Comparison of ENCODE assay signal across 17 cellular contexts in the genomic region with DNA sequence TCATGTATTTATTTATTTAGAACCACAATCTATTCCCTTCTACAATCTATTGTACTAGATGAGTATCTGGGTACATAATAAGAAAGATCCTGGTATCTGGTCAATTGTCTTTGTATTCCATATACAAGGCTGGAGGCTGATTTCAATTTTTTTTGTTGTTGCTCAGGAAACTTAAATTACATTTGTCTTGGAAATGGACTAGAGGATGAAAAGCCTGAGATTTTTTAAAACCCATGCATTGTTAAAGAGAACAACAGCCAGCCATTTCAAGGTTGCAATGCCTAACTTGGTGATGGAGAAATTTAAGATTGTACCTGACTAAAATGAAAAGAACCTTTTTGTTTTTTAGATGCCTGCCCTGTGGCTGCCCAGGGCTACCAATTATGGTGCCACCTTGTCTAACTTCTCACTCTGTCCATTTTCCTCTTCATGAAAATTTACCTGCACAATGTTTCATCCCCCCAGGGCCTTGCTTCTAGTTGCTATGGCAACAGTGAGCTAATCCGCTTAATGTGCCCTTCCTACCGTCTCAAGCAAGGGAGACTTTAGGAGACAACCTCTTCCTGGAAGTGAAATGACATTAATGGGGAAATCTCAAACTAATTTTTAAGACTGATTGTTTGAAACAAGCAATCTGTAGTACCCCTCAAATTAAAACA.
DNase-seq lines count a peak whose midpoint lies in the region; TF ChIP-seq lines count a peak whose summit lies in the region.
"Had no signal": no experiment of that assay in that cellular context is flagged by ENCODE, and none has a peak within 500 bp of the region (broad histone marks: within the 10 kb centered on the region; RNA-seq: fewer than 3 reads in every experiment).

No MANE protein-coding gene starts in this region.

- peaks cover 0 to 6% (median 0%) of the 10 kb centered on the region in 5 donors for H3K9me3 Mint-ChIP-seq in CD8-positive, alpha-beta memory T cell
- H3K9me3 Mint-ChIP-seq in glutamatergic neuron (ENCODE audit: unreplicated experiment): no peaks in the 10 kb centered on the region

- H3K14ac ChIP-seq in trophoblast cell (ENCODE audit: low read length): no peak overlapping the region

- peaks cover 4 to 6% of the 10 kb centered on the region in 2 donors for H3K27me3 Mint-ChIP-seq in CD8-positive, alpha-beta memory T cell
- peaks cover 2% of the 10 kb centered on the region for H3K27me3 Mint-ChIP-seq in glutamatergic neuron (ENCODE audit: unreplicated experiment)

- CTCF ChIA-PET in CD8-positive, alpha-beta memory T cell (lab: Charles Lee): no interaction called here

- no peak overlapping the region for H2AK5ac ChIP-seq in trophoblast cell (ENCODE audit: low read length)

- H2BK5ac ChIP-seq in trophoblast cell (ENCODE audit: low read depth, low read length, poor library complexity): no peak overlapping the region

- H3K36me3 ChIP-seq in BE2C: no peaks in the 10 kb centered on the region
- H3K36me3 ChIP-seq in CD8-positive, alpha-beta memory T cell (ENCODE audit: insufficient read depth, low read length): no peaks in the 10 kb centered on the region
- H3K36me3 ChIP-seq in trophoblast cell (ENCODE audit: control insufficient read depth in 1 of 2, insufficient read depth in 2 of 2, low read length in 2 of 2): no peaks in the 10 kb centered on the region
- H3K36me3 ChIP-seq: BLaER1 had no signal

- WGBS in trophoblast cell (ENCODE audit: extremely low coverage, insufficient coverage, insufficient read length): no CpG with 5 or more reads among the region's 2 CpGs

- POLR2A ChIA-PET in CD8-positive, alpha-beta memory T cell (lab: Charles Lee): no interaction called here

- H3K27ac ChIP-seq in dorsolateral prefrontal cortex (peak overlapping the region in 47 of 59 donors; percentile 10 to 99 (median 93)), trophoblast cell (ENCODE audit: low read depth, low read length) (no peak overlapping the region)
- no peak overlapping the region for H3K27ac ChIP-seq in CD8-positive, alpha-beta memory T cell (ENCODE audit: low read depth, low read length)
- H3K27ac ChIP-seq: BLaER1, HL-60 had no signal

- no peak overlapping the region for H2AFZ ChIP-seq in trophoblast cell (ENCODE audit: insufficient read depth, low read length, poor library complexity)

- no peaks in the 10 kb centered on the region for H3K79me2 ChIP-seq in trophoblast cell (ENCODE audit: control insufficient read depth, insufficient read depth, low read length, poor library complexity)

- DNase-seq in BE2C (peak; percentile 50), D341Med (ENCODE audit: low spot score) (peak; percentile 70), NCI-H748 (lab: John Stamatoyannopoulos, UW; ENCODE audit: unreplicated experiment) (peak; percentile 71), dorsolateral prefrontal cortex (no peak), T-helper 2 cell (no peak), glutamatergic neuron (no peak), trophoblast cell (no peak)
- DNase-seq in CD8-positive, alpha-beta memory T cell: no peak
- DNase-seq: DMS153, EL, KG1, NCI-H1694, NCI-H2171 treated with DMSO at 0.1 percent for 48 hours, NCI-H526 treated with DMSO at 0.1 percent for 48 hours, T-helper 17 cell had no signal

- H3K4me1 Mint-ChIP-seq in CD8-positive, alpha-beta memory T cell: no peaks in the 10 kb centered on the region
- peaks cover 10% of the 10 kb centered on the region for H3K4me1 Mint-ChIP-seq in glutamatergic neuron (ENCODE audit: low read depth, unreplicated experiment)
- H3K4me1 Mint-ChIP-seq: T-helper 17 cell had no signal

- H4K12ac ChIP-seq in trophoblast cell (ENCODE audit: low read depth, low read length): no peak overlapping the region

- H3K23ac ChIP-seq in trophoblast cell (ENCODE audit: low read length): no peak overlapping the region

- no peak overlapping the region for H3K27ac Mint-ChIP-seq in CD8-positive, alpha-beta memory T cell
- H3K27ac Mint-ChIP-seq in glutamatergic neuron (ENCODE audit: unreplicated experiment): no peak overlapping the region
- H3K27ac Mint-ChIP-seq: T-helper 17 cell had no signal

- H2BK120ac ChIP-seq in trophoblast cell (ENCODE audit: insufficient read depth, low read length, poor library complexity): no peak overlapping the region

- TF ChIP-seq CTCF in BE2C (IDR thresholded peaks at IDR 0.05; ENCODE audit: low read depth, low read length) (no peak), dorsolateral prefrontal cortex (IDR thresholded peaks at IDR 0.05 in 54 of 56, conservative IDR thresholded peaks at IDR 0.05 in 2 of 56; ENCODE audit: low read depth in 1 of 56, partially characterized antibody in 56 of 56) (no peak), glutamatergic neuron (IDR thresholded peaks at IDR 0.05; ENCODE audit: partially characterized antibody, unreplicated experiment) (no peak)

- H3K18ac ChIP-seq in trophoblast cell (ENCODE audit: low read length): no peak overlapping the region

- no peak overlapping the region for H2BK12ac ChIP-seq in trophoblast cell (ENCODE audit: low read length)

- no peaks in the 10 kb centered on the region for H3K79me1 ChIP-seq in trophoblast cell (ENCODE audit: low read length)

- no peak overlapping the region for H3K4me2 ChIP-seq in trophoblast cell (ENCODE audit: low read length)
- H3K4me2 ChIP-seq: BLaER1 had no signal

- H3K36me3 Mint-ChIP-seq in CD8-positive, alpha-beta memory T cell: no peaks in the 10 kb centered on the region
- H3K36me3 Mint-ChIP-seq in glutamatergic neuron (ENCODE audit: unreplicated experiment): no peaks in the 10 kb centered on the region

- H3K9ac ChIP-seq in trophoblast cell (ENCODE audit: low read length): no peak overlapping the region
- H3K9ac ChIP-seq: BLaER1 had no signal

- no peaks in the 10 kb centered on the region for H3K27me3 ChIP-seq in BE2C
- no peaks in the 10 kb centered on the region for H3K27me3 ChIP-seq in dorsolateral prefrontal cortex
- no peaks in the 10 kb centered on the region for H3K27me3 ChIP-seq in CD8-positive, alpha-beta memory T cell (ENCODE audit: insufficient read depth, low read length, poor library complexity, severe bottlenecking)
- no peaks in the 10 kb centered on the region for H3K27me3 ChIP-seq in trophoblast cell (ENCODE audit: insufficient read depth, low read length)
- H3K27me3 ChIP-seq: BLaER1 had no signal

- peaks cover 33% of the 10 kb centered on the region for H3K4me1 ChIP-seq in BE2C
- no peaks in the 10 kb centered on the region for H3K4me1 ChIP-seq in CD8-positive, alpha-beta memory T cell (ENCODE audit: insufficient read depth, low read length)
- H3K4me1 ChIP-seq in trophoblast cell (ENCODE audit: control insufficient read depth in 1 of 2, insufficient read depth in 2 of 2, low read length in 2 of 2): no peaks in the 10 kb centered on the region

- H3K9me3 ChIP-seq in BE2C: no peaks in the 10 kb centered on the region
- no peaks in the 10 kb centered on the region for H3K9me3 ChIP-seq in CD8-positive, alpha-beta memory T cell (ENCODE audit: low read length)
- H3K9me3 ChIP-seq in trophoblast cell (ENCODE audit: insufficient read depth, low read depth, low read length): no peaks in the 10 kb centered on the region

- no peak overlapping the region for H3K4me3 Mint-ChIP-seq in CD8-positive, alpha-beta memory T cell
- H3K4me3 Mint-ChIP-seq in glutamatergic neuron (ENCODE audit: unreplicated experiment): no peak overlapping the region
- H3K4me3 Mint-ChIP-seq: T-helper 17 cell had no signal

- no peak overlapping the region for H4K91ac ChIP-seq in trophoblast cell (ENCODE audit: low read depth, low read length)

- H4K8ac ChIP-seq in trophoblast cell (ENCODE audit: low read depth, low read length): no peak overlapping the region

- intact Hi-C loops in dorsolateral prefrontal cortex (cut with DNase I): no loop called here

- H3K4me3 ChIP-seq in BE2C (ENCODE audit: low read depth, low read length) (peak overlapping the region; percentile 31), dorsolateral prefrontal cortex (no peak overlapping the region), trophoblast cell (ENCODE audit: low read depth, low read length) (no peak overlapping the region)
- no peak overlapping the region for H3K4me3 ChIP-seq in CD8-positive, alpha-beta memory T cell (ENCODE audit: low read length)
- H3K4me3 ChIP-seq: BLaER1 had no signal

- no peak overlapping the region for H3K4ac ChIP-seq in trophoblast cell (ENCODE audit: low read depth, low read length)

Comparison
In these comparisons a context has a peak if more than half of its experiments do, and no peak if none do; other contexts are left out.
1. DNase-seq: peak in BE2C (single experiment), D341Med (single experiment) and NCI-H748 (single experiment); none in dorsolateral prefrontal cortex (0 of 10), CD8-positive, alpha-beta memory T cell (0 of 5), T-helper 2 cell (0 of 5), glutamatergic neuron (single experiment) and trophoblast cell (0 of 2).
2. H3K27ac ChIP-seq: peak in dorsolateral prefrontal cortex (47 of 59); none in CD8-positive, alpha-beta memory T cell (single experiment) and trophoblast cell (single experiment).